ENCODE assay signal across 12 cellular contexts in the genomic region with DNA sequence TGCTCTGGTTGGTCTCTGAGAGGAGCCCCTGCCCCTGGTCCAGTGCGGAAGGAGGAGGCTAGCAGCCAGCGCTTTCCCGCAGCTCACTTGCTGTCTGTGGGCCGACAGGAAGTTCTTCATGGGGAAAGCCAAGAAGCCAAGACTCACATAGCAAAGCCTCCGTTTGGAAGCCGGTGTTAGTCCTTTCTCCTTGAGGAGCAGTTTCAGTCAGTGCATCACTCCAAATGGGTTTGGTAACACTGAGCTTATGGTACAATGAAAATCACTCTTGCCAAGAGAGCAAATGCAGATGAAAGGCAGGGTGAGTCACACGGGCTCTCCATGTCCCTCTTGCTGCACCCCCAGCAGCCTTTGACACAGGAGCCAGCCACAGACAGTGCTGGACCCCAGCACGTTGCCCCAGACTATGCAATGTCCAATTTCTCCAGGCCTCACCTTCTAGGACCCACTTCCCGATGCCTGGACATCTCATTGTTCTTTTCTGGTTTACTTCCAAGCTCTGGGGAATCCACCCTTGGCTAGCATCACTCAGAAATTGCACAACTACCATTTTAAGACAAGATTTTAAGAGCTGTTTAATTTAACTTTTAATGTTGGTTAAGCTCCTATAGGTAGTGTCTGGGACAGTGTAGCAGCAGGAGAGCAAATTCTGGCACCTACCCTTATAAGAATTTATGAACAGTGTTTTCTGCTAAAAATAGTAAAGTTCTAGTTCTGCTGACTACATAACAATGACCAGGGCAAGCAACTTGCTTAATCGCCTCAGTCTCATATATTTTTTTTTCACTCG.
DNase-seq lines count a peak whose midpoint lies in the region; ATAC-seq and TF ChIP-seq lines count a peak whose summit lies in the region.
"Had no signal": no experiment of that assay in that cellular context is flagged by ENCODE, and none has a peak within 500 bp of the region (broad histone marks: within the 10 kb centered on the region; RNA-seq: fewer than 3 reads in every experiment).

No MANE protein-coding gene starts in this region.

- H3K9me3 ChIP-seq in lower lobe of right lung (no peaks in the 10 kb centered on the region), suprapubic skin (no peaks in the 10 kb centered on the region)

- H3K4me1 ChIP-seq in lower lobe of right lung (peaks cover 37% of the 10 kb centered on the region), suprapubic skin (peaks cover 29% of the 10 kb centered on the region)

- TF ChIP-seq CTCF in lower lobe of right lung (IDR thresholded peaks at IDR 0.05) (no peak), suprapubic skin (IDR thresholded peaks at IDR 0.05) (no peak)

- ATAC-seq in lower lobe of right lung (peak; percentile 67 to 68), HG02571 (IDR thresholded peaks at IDR 0.05; ENCODE audit: unreplicated experiment) (no peak)

- H3K36me3 ChIP-seq in lower lobe of right lung (no peaks in the 10 kb centered on the region), suprapubic skin (no peaks in the 10 kb centered on the region)

- TF ChIP-seq POLR2A in suprapubic skin (IDR thresholded peaks at IDR 0.05), result peak in 1 of 2 donors; percentile 31

- peak; percentile 35 for DNase-seq in HCEC 1CT
- peak; percentile 21 for DNase-seq in dermis blood vessel endothelial cell
- no peak for DNase-seq in lower lobe of right lung
- peak in 1 of 2 donors; percentile 72 for DNase-seq in suprapubic skin (ENCODE audit: low spot score in 2 of 2)
- DNase-seq in cerebellar cortex (ENCODE audit: low spot score), result no peak
- no peak for DNase-seq in NCI-H2081 treated with DMSO at 0.1 percent for 48 hours (lab: John Stamatoyannopoulos, UW)
- DNase-seq in RKO (ENCODE audit: low spot score), result no peak
- DNase-seq: activated T-cell treated with anti-CD3 and anti-CD28 coated beads for 4 hours, COR-L47, Kasumi-1, NCI-H2227 treated with DMSO at 0.1 percent for 48 hours had no signal

- WGBS in suprapubic skin, result 52% methylated on average over 10 of the region's 11 CpGs

- intact Hi-C loops in lower lobe of right lung (cut with DNase I), result no loop called here

- no peak for TF ChIP-seq EP300 in suprapubic skin (IDR thresholded peaks at IDR 0.05)

- H3K27me3 ChIP-seq in lower lobe of right lung (ENCODE audit: low read depth) (no peaks in the 10 kb centered on the region), suprapubic skin (no peaks in the 10 kb centered on the region)

- peak overlapping the region; percentile 53 for H3K27ac ChIP-seq in lower lobe of right lung
- H3K27ac ChIP-seq in suprapubic skin, result peak overlapping the region; percentile 75

- H3K4me3 ChIP-seq in lower lobe of right lung (no peak overlapping the region), suprapubic skin (no peak overlapping the region)

Comparison
In these comparisons a context has a peak if more than half of its experiments do, and no peak if none do; other contexts are left out.
1. DNase-seq: peak in HCEC 1CT (single experiment) and dermis blood vessel endothelial cell (single experiment); none in lower lobe of right lung (single experiment), cerebellar cortex (single experiment), NCI-H2081 treated with DMSO at 0.1 percent for 48 hours (single experiment) and RKO (single experiment).